In the genomic region with DNA sequence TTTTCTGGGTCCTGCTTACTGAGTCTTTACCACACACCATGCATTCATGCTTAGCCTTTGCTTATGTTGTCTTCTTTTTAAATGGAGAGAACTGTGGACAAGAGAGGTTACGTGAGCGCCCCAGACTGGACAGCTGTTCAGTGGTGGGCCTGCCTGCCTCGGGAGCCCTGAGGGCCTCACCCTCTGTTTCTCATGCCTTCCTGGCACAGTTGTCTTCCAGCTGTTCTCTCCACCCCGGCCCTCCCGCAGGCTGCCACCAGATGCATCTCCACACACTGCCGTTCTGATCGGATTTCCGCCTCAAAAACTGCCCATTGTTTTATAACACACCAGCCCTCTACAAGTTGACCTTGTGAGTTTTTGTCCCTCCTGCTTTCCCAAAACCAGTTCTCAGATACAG, we compare ENCODE assay signal across 20 cellular contexts.
DNase-seq lines count a peak whose midpoint lies in the region; ATAC-seq and TF ChIP-seq lines count a peak whose summit lies in the region.
"Had no signal": no experiment of that assay in that cellular context is flagged by ENCODE, and none has a peak within 500 bp of the region (broad histone marks: within the 10 kb centered on the region; RNA-seq: fewer than 3 reads in every experiment).

No MANE protein-coding gene starts in this region.

- ATAC-seq in Right ventricle myocardium superior (ENCODE audit: poor library complexity): no peak
- ATAC-seq in stimulated activated naive CD8-positive, alpha-beta T cell treated with anti-CD3 and anti-CD28 coated beads, Interleukin-15, Interleukin-2, amounts not matched to agents 100 U/mL and 50 U/mL, for 24 hours: no peak
- ATAC-seq: A549 had no signal

- peaks cover 49% of the 10 kb centered on the region for H3K4me1 Mint-ChIP-seq in nephron progenitor cell

- TF ChIP-seq CTCF in left ventricle myocardium inferior (IDR thresholded peaks at IDR 0.05; ENCODE audit: borderline replicate concordance): no peak
- no peak for TF ChIP-seq CTCF in nephron progenitor cell (IDR thresholded peaks at IDR 0.05)

- intact Hi-C loops in left ventricle myocardium inferior (cut with micrococcal nuclease): no loop called here
- intact Hi-C loops in Right ventricle myocardium superior (cut with DNase I): no loop called here

- H3K27me3 ChIP-seq in left ventricle myocardium inferior (ENCODE audit: low read depth): no peaks in the 10 kb centered on the region
- H3K27me3 ChIP-seq in SJCRH30: no peaks in the 10 kb centered on the region
- H3K27me3 ChIP-seq in skeletal muscle tissue (ENCODE audit: control insufficient read depth in 3 of 3, insufficient read depth in 3 of 3, low read length in 3 of 3): no peaks in the 10 kb centered on the region
- H3K27me3 ChIP-seq: BLaER1 treated with 17β-estradiol and CSF1 and Interleukin-3, amounts not matched to agents 10 nM and 100 nM; SJSA1 had no signal

- no peak overlapping the region for H3K4me3 ChIP-seq in left ventricle myocardium inferior
- H3K4me3 ChIP-seq in SJCRH30: no peak overlapping the region
- no peak overlapping the region for H3K4me3 ChIP-seq in skeletal muscle tissue (ENCODE audit: low read length in 3 of 3)
- H3K4me3 ChIP-seq: A549; BLaER1 treated with 17β-estradiol and CSF1 and Interleukin-3, amounts not matched to agents 10 nM and 100 nM; SJSA1 had no signal

- H3K36me3 ChIP-seq in left ventricle myocardium inferior: no peaks in the 10 kb centered on the region
- H3K36me3 ChIP-seq in SJCRH30: no peaks in the 10 kb centered on the region
- no peaks in the 10 kb centered on the region for H3K36me3 ChIP-seq in skeletal muscle tissue (ENCODE audit: control insufficient read depth in 3 of 3, insufficient read depth in 3 of 3, low read length in 3 of 3)

- peak overlapping the region in 1 of 3 donors; percentile 10 for H3K9ac ChIP-seq in skeletal muscle tissue (ENCODE audit: low read depth in 1 of 3, low read length in 3 of 3)
- H3K9ac ChIP-seq: BLaER1 treated with 17β-estradiol and CSF1 and Interleukin-3, amounts not matched to agents 10 nM and 100 nM had no signal

- peak overlapping the region; percentile 94 for H3K27ac ChIP-seq in left ventricle myocardium inferior (replicated peaks)
- H3K27ac ChIP-seq in SJCRH30: peak overlapping the region; percentile 100
- H3K27ac ChIP-seq in skeletal muscle tissue (ENCODE audit: low read depth, low read length): peak overlapping the region; percentile 17
- H3K27ac ChIP-seq: A549; BLaER1 treated with 17β-estradiol and CSF1 and Interleukin-3, amounts not matched to agents 10 nM and 100 nM; SJSA1 had no signal

- H3K27me3 Mint-ChIP-seq in nephron progenitor cell (ENCODE audit: low read depth, poor library complexity): peaks cover 4% of the 10 kb centered on the region

- no peaks in the 10 kb centered on the region for H3K9me3 ChIP-seq in left ventricle myocardium inferior (replicated peaks)
- no peaks in the 10 kb centered on the region for H3K9me3 ChIP-seq in SJCRH30 (replicated peaks)
- H3K9me3 ChIP-seq in skeletal muscle tissue (ENCODE audit: control insufficient read depth in 3 of 3, low read length in 3 of 3): no peaks in the 10 kb centered on the region
- H3K9me3 ChIP-seq: A549; BLaER1 treated with 17β-estradiol and CSF1 and Interleukin-3, amounts not matched to agents 10 nM and 100 nM; SJSA1 had no signal

- H3K27ac Mint-ChIP-seq in nephron progenitor cell: peak overlapping the region; percentile 20

- H3K4me1 ChIP-seq in left ventricle myocardium inferior (peaks cover 98% of the 10 kb centered on the region), SJCRH30 (peaks cover 55% of the 10 kb centered on the region), skeletal muscle tissue (ENCODE audit: control insufficient read depth in 3 of 3, insufficient read depth in 3 of 3, low read length in 3 of 3) (peaks cover 67 to 70% (median 68%) of the 10 kb centered on the region in 3 donors)

- H3K36me3 Mint-ChIP-seq in nephron progenitor cell (ENCODE audit: low read depth): no peaks in the 10 kb centered on the region
- H3K36me3 Mint-ChIP-seq: CD8-positive, alpha-beta memory T cell had no signal

- no peak for DNase-seq in left ventricle myocardium inferior
- DNase-seq in Right ventricle myocardium superior: no peak
- peak; percentile 94 for DNase-seq in SJCRH30
- DNase-seq in nephron progenitor cell: no peak
- no peak for DNase-seq in dedifferentiated amniotic fluid mesenchymal stem cell (ENCODE audit: extremely low spot score)
- no peak for DNase-seq in stimulated activated naive CD8-positive, alpha-beta T cell treated with anti-CD3 and anti-CD28 coated beads, Interleukin-15, Interleukin-2, amounts not matched to agents 100 U/mL and 50 U/mL, for 24 hours
- DNase-seq in GM19238 (ENCODE audit: insufficient read length, low spot score): no peak
- DNase-seq: CD8-positive, alpha-beta memory T cell; DND-41; GF-D8; GOT3; Karpas-422; NCI-H1105; NCI-H1694 treated with DMSO at 0.1 percent for 48 hours; NCI-H345; NCI-H69 had no signal

- no peaks in the 10 kb centered on the region for H3K9me3 Mint-ChIP-seq in nephron progenitor cell
- H3K9me3 Mint-ChIP-seq: CD8-positive, alpha-beta memory T cell had no signal

- H3K4me3 Mint-ChIP-seq in nephron progenitor cell: no peak overlapping the region
- H3K4me3 Mint-ChIP-seq: CD8-positive, alpha-beta memory T cell had no signal

Comparison
In these comparisons a context has a peak if more than half of its experiments do, and no peak if none do; other contexts are left out.
1. DNase-seq: peak in SJCRH30 (2 of 2); none in left ventricle myocardium inferior (single experiment), Right ventricle myocardium superior (single experiment), nephron progenitor cell (single experiment), dedifferentiated amniotic fluid mesenchymal stem cell (single experiment), stimulated activated naive CD8-positive, alpha-beta T cell treated with anti-CD3 and anti-CD28 coated beads, Interleukin-15, Interleukin-2, amounts not matched to agents 100 U/mL and 50 U/mL, for 24 hours (single experiment) and GM19238 (single experiment).
2. H3K27ac ChIP-seq: peak in every context shown above with its lines; median percentile 100 in SJCRH30; 94 in left ventricle myocardium inferior; 17 in skeletal muscle tissue.